ENCODE assay signal across 9 cellular contexts in genomic region chr13:23570099-23570926, GRCh38. TPM values are rescaled to one million over a fixed set of nuclear protein-coding genes. Genes with fewer than 3 reads are reported as not detected.
DNase-seq lines count a peak whose midpoint lies in the region; ATAC-seq, FAIRE-seq and TF ChIP-seq lines count a peak whose summit lies in the region.
"Had no signal": no experiment of that assay in that cellular context is flagged by ENCODE, and none has a peak within 500 bp of the region (broad histone marks: within the 10 kb centered on the region; RNA-seq: fewer than 3 reads in every experiment).

TNFRSF19 (plus strand) TSS chr13:23570412; CDS start chr13:23590184, 19,772 bp downstream.

- in situ Hi-C loops in GM12878 (cut with MboI) = no loop called here

- intact Hi-C loops in GM12878 (cut with micrococcal nuclease; ENCODE audit: unreplicated experiment) = loop anchor here (10.0 kb wide), 2 partner anchors 186 to 204 kb away; no protein-coding TSS in a partner anchor

- peak within 1 kb of the TSS; percentile 71 for H3K4me3 ChIP-seq in GM12878

- RAD21 ChIA-PET in GM12878 (lab: Charles Lee; ENCODE audit: unreplicated experiment) = interaction anchor here (0.6 to 2.0 kb wide), 4 partner anchors 8 to 86 kb away, joined by 3 to 11 read pairs (median 3); no protein-coding TSS in a partner anchor

- H3K27me3 ChIP-seq in GM12878 (replicated peaks in 1 of 2; ENCODE audit: control insufficient read depth in 2 of 2, insufficient read depth in 2 of 2, low read length in 1 of 2) = no peaks in the 10 kb centered on the region; a peak in 1 of 4 replicates

- FAIRE-seq in GM12878 (lab: Jason Lieb, UNC) = no peak
- no peak for FAIRE-seq in urothelium cell line (lab: Jason Lieb, UNC)

- POLR2A ChIA-PET in GM12878 (lab: Charles Lee) = interaction anchor here (0.6 kb wide), 1 partner anchor 283 kb away, joined by 3 read pairs; no protein-coding TSS in a partner anchor

- SMC1A ChIA-PET in GM12878 (lab: Charles Lee; ENCODE audit: uncharacterized antibody, unreplicated experiment) = interaction anchor here (0.7 to 1.9 kb wide), 3 partner anchors 9 to 161 kb away, joined by 3 to 7 read pairs (median 3); no protein-coding TSS in a partner anchor

- H4K20me1 ChIP-seq in GM12878 (ENCODE audit: control insufficient read depth, insufficient read depth) = no peaks in the 10 kb centered on the region

- H3K36me3 ChIP-seq in GM12878 (ENCODE audit: control insufficient read depth in 2 of 2, insufficient read depth in 2 of 2, low read length in 1 of 2) = no peaks in the 10 kb centered on the region

- TSS peak; percentile 60 for BruUV-seq in GM12878 (replicated peaks; lab: Mats Ljungman, UMichigan)

- peak within 1 kb of the TSS; percentile 76 for H2AFZ ChIP-seq in GM12878 (ENCODE audit: control insufficient read depth, low read depth, low read length)

- no peaks in the 10 kb centered on the region for H3K9me3 ChIP-seq in GM12878 (replicated peaks; ENCODE audit: control insufficient read depth, insufficient read depth, low read length)

- TF ChIP-seq EP300 in GM12878 (IDR thresholded peaks at IDR 0.05; ENCODE audit: borderline replicate concordance in 1 of 2, control insufficient read depth in 1 of 2, low read depth in 2 of 2, low read length in 2 of 2) = no peak

- 9% methylated on average over 11 of the region's 11 CpGs for WGBS in GM12878 (ENCODE audit: insufficient coverage, insufficient replicate concordance, low lambda C conversion rate, missing lambda C conversion rate)

- TF ChIP-seq RAD21 in GM12878 (IDR thresholded peaks at IDR 0.05; ENCODE audit: insufficient read depth, low read depth, low read length) = no peak; the same call in 1 of the 2 replicates

- DNase-seq in NCI-H1417 (lab: John Stamatoyannopoulos, UW) (peak in 2 of 3 experiments; percentile 10 to 56), NCI-H1417 treated with DMSO at 0.1 percent for 48 hours (lab: John Stamatoyannopoulos, UW) (no peak), GM12878 (ENCODE audit: low read depth, low spot score) (no peak), kidney tubule cell (ENCODE audit: low spot score) (peak; percentile 49), urothelium cell line (ENCODE audit: low spot score) (peak; percentile 34), NCI-H774 (lab: John Stamatoyannopoulos, UW) (no peak)
- no peak for DNase-seq in stimulated activated CD4-positive, alpha-beta T cell treated with anti-CD3 and anti-CD28 coated beads, Interleukin-2, amount 100 ng/mL, for 24 hours

- ATAC-seq in GM12878 (peak; percentile 55), HG03039 (IDR thresholded peaks at IDR 0.05; ENCODE audit: unreplicated experiment) (no peak)

- peak within 1 kb of the TSS; percentile 73 for H3K9ac ChIP-seq in GM12878 (ENCODE audit: control insufficient read depth, insufficient read depth, low read length)

- CTCF ChIA-PET in GM12878 (lab: Yijun Ruan, JAX) = interaction anchor here (0.8 to 2.0 kb wide), 4 partner anchors 9 to 292 kb away, joined by 3 to 5 read pairs (median 4); no protein-coding TSS in a partner anchor

- peak within 1 kb of the TSS; percentile 73 for H3K4me2 ChIP-seq in GM12878 (ENCODE audit: control insufficient read depth, insufficient read depth)

- H3K4me1 ChIP-seq in GM12878 (ENCODE audit: control insufficient read depth, insufficient read depth, low read length) = peaks cover 17% of the 10 kb centered on the region

- 0 out of 6 replicates have a peak, but pooled peaks of 1 of the 3 experiments have one; percentile 4 for TF ChIP-seq CTCF in GM12878 (IDR thresholded peaks at IDR 0.05 in 2 of 3, conservative IDR thresholded peaks at IDR 0.05 in 1 of 3; ENCODE audit: control insufficient read depth in 2 of 3, extremely low read depth in 1 of 3, insufficient read depth in 1 of 3, low read depth in 3 of 3, low read length in 3 of 3)

- H3K27ac ChIP-seq in GM12878 (ENCODE audit: control insufficient read depth, insufficient read depth) = peak within 1 kb of the TSS; percentile 91

- TF ChIP-seq POLR2A in GM12878 (IDR thresholded peaks at IDR 0.05; ENCODE audit: low read depth, low read length) = peak; percentile 55; the same call in 1 of the 2 replicates

- H3K79me2 ChIP-seq in GM12878 (ENCODE audit: control insufficient read depth, insufficient read depth, low read length) = peaks cover 52% of the 10 kb centered on the region

TF ChIP-seq in GM12878, 131 proteins besides CTCF, POLR2A, EP300 and RAD21 (continues in another document):
- TF ChIP-seq PAX5 (IDR thresholded peaks at IDR 0.05; ENCODE audit: borderline replicate concordance, low read depth, low read length) = no peak
- TF ChIP-seq NR2F1 (conservative IDR thresholded peaks at IDR 0.05) = no peak
- 0 out of 2 replicates have a peak, but pooled peaks have one; percentile 36 for TF ChIP-seq CREB1 (IDR thresholded peaks at IDR 0.05; ENCODE audit: low read depth)
- peak; percentile 55 for TF ChIP-seq ATF2 (IDR thresholded peaks at IDR 0.05; ENCODE audit: low read length)
- TF ChIP-seq JUND (IDR thresholded peaks at IDR 0.05; ENCODE audit: low read depth, low read length) = no peak
- peak; percentile 50; the same call in 1 of the 2 replicates for TF ChIP-seq TAF1 (IDR thresholded peaks at IDR 0.05; ENCODE audit: borderline replicate concordance, low read depth, low read length)
- no peak for TF ChIP-seq SIN3A (IDR thresholded peaks at IDR 0.05; ENCODE audit: low read depth, low read length)
- TF ChIP-seq IKZF1 (conservative IDR thresholded peaks at IDR 0.05) = no peak
- TF ChIP-seq, protein P1, sequence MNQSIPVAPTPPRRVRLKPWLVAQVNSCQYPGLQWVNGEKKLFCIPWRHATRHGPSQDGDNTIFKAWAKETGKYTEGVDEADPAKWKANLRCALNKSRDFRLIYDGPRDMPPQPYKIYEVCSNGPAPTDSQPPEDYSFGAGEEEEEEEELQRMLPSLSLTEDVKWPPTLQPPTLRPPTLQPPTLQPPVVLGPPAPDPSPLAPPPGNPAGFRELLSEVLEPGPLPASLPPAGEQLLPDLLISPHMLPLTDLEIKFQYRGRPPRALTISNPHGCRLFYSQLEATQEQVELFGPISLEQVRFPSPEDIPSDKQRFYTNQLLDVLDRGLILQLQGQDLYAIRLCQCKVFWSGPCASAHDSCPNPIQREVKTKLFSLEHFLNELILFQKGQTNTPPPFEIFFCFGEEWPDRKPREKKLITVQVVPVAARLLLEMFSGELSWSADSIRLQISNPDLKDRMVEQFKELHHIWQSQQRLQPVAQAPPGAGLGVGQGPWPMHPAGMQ (IDR thresholded peaks at IDR 0.05; ENCODE audit: borderline replicate concordance) = no peak
- no peak for TF ChIP-seq ZNF207 (IDR thresholded peaks at IDR 0.05; ENCODE audit: borderline replicate concordance)
- TF ChIP-seq POLR2AphosphoS5 (IDR thresholded peaks at IDR 0.05; ENCODE audit: low read length) = peak; percentile 62
- TF ChIP-seq SMAD5 (IDR thresholded peaks at IDR 0.05; ENCODE audit: low read depth) = peak; percentile 61; the same call in 1 of the 2 replicates
- TF ChIP-seq RUNX3 (IDR thresholded peaks at IDR 0.05; ENCODE audit: low read length) = no peak
- TF ChIP-seq SPI1 (IDR thresholded peaks at IDR 0.05; ENCODE audit: borderline replicate concordance, insufficient read depth, low read depth, low read length) = no peak
- TF ChIP-seq NBN (IDR thresholded peaks at IDR 0.05) = no peak
- TF ChIP-seq NKRF (conservative IDR thresholded peaks at IDR 0.05) = no peak
- TF ChIP-seq HDAC2 (IDR thresholded peaks at IDR 0.05) = no peak

RNA-seq across cellular contexts. Expression of gene TNFRSF19, which starts in this region (rescaled TPM):
- total RNA-seq in GM12878 (2013; cell fraction: nucleolus; rRNA removed) = 34.1 and 37.8 TPM in 2 replicates
- total RNA-seq in GM12878 (2014; rRNA removed) = 29.8 and 35.1 TPM in 2 replicates
- total RNA-seq in GM12878 (2014; rRNA removed; fragmentation: Illumina TruSeq; extraction: Trizol) = 34.3 and 34.4 TPM in 2 replicates
- 40.5 and 41.4 TPM in 2 replicates for total RNA-seq in GM12878 (2021)
- 26.7 TPM for polyA plus RNA-seq in GM12878 (2011; ENCODE audit: low read depth)
- 26.3 and 37.7 TPM in 2 replicates for polyA plus RNA-seq in GM12878 (2011; rRNA removed)
- 17.5 and 18.5 TPM in 2 replicates for polyA plus RNA-seq in GM12878 (2011; cell fraction: cytosol; rRNA removed)
- 24.6 and 30.7 TPM in 2 replicates for polyA plus RNA-seq in GM12878 (2011; cell fraction: nucleus; rRNA removed)
- 30.9 and 49.8 TPM in 2 replicates for polyA plus RNA-seq in GM12878 (2012)
- polyA plus RNA-seq in GM12878 (2014; fragmentation: Illumina TruSeq; extraction: Trizol) = 43.3 and 52.1 TPM in 2 replicates
- polyA plus RNA-seq in GM12878 (2014; fragmentation: Nextera tagmentation; extraction: Ambion mirVana) = 10 to 100 TPM; 16.4 to 17.4 TPM
- 32.5 and 36.4 TPM in 2 replicates for polyA plus RNA-seq in GM12878 (2014; rRNA removed)
- polyA plus RNA-seq in GM12878 (2016; fragmentation: Nextera tagmentation; extraction: Ambion mirVana) = 10 to 100 TPM; 44.1 to 46.2 TPM
- polyA minus RNA-seq in GM12878 (2011; rRNA and poly(A)+ RNA removed) = 25.6 and 35.8 TPM in 2 replicates
- polyA minus RNA-seq in GM12878 (2011; cell fraction: cytosol; rRNA and poly(A)+ RNA removed) = 8.7 and 9.7 TPM in 2 replicates
- polyA minus RNA-seq in GM12878 (2011; cell fraction: nucleus; rRNA and poly(A)+ RNA removed) = 14.4 and 16.5 TPM in 2 replicates
- total RNA-seq: B cell had no signal

Comparison
In these comparisons a context has a peak if more than half of its experiments do, and no peak if none do; other contexts are left out.
1. DNase-seq: peak in NCI-H1417 (2 of 3), kidney tubule cell (single experiment) and urothelium cell line (single experiment); none in NCI-H1417 treated with DMSO at 0.1 percent for 48 hours (single experiment), GM12878 (single experiment), stimulated activated CD4-positive, alpha-beta T cell treated with anti-CD3 and anti-CD28 coated beads, Interleukin-2, amount 100 ng/mL, for 24 hours (0 of 2) and NCI-H774 (single experiment).